In genomic region chr17:76256430-76257050, GRCh38 we compare ENCODE assay signal across 8 cellular contexts. TPM values are rescaled to one million over a fixed set of nuclear protein-coding genes. Genes with fewer than 3 reads are reported as not detected.
DNase-seq lines count a peak whose midpoint lies in the region; ATAC-seq, FAIRE-seq and TF ChIP-seq lines count a peak whose summit lies in the region.
"Not testable (repeated sequence)": the region's sequence is repeated elsewhere in the genome, so short reads cannot be mapped to it uniquely, and the experiment has no call there.

No MANE protein-coding gene starts in this region.

- H3K9me3 ChIP-seq in CD4-positive, alpha-beta memory T cell (ENCODE audit: control insufficient read depth in 1 of 2, low read length in 2 of 2); HepG2 (ENCODE audit: low read length): not testable (repeated sequence)

- H3K4me1 Mint-ChIP-seq in CD4-positive, alpha-beta memory T cell = peaks cover 27 to 50% (median 40%) of the 10 kb centered on the region in 4 donors
- H3K4me1 Mint-ChIP-seq in T-cell = peaks cover 48 to 54% (median 52%) of the 10 kb centered on the region in 3 donors
- peaks cover 46% of the 10 kb centered on the region for H3K4me1 Mint-ChIP-seq in activated CD8-positive, alpha-beta T cell treated with anti-CD3 and anti-CD28 coated beads for 36 hours (ENCODE audit: low read depth)
- peaks cover 44% of the 10 kb centered on the region for H3K4me1 Mint-ChIP-seq in activated T-helper 2 cell treated with anti-CD3 and anti-CD28 coated beads, Interferon-gamma antibody, Interleukin-2, Interleukin-4, amounts not matched to agents 10 μg/mL and 5 μg/mL and 100 μg/mL, durations not matched to agents 14 hours and 24 hours and 36 hours (ENCODE audit: low read depth)
- peaks cover 56% of the 10 kb centered on the region for H3K4me1 Mint-ChIP-seq in stimulated activated naive CD8-positive, alpha-beta T cell treated with anti-CD3 and anti-CD28 coated beads, Interleukin-15, amount 100 ng/mL, for 72 hours

- not testable (repeated sequence) for TF ChIP-seq CTCF in activated CD8-positive, alpha-beta T cell treated with anti-CD3 and anti-CD28 coated beads for 36 hours (IDR thresholded peaks at IDR 0.05); HepG2 (CRISPR knock-in tag; IDR thresholded peaks at IDR 0.05)

- WGBS in HepG2 (ENCODE audit: low lambda C conversion rate) = 86% methylated on average over 19 of the region's 19 CpGs

- intact Hi-C loops in CD4-positive, alpha-beta memory T cell (cut with micrococcal nuclease); activated CD8-positive, alpha-beta T cell treated with anti-CD3 and anti-CD28 coated beads for 36 hours (cut with micrococcal nuclease); activated T-helper 2 cell treated with anti-CD3 and anti-CD28 coated beads, Interferon-gamma antibody, Interleukin-2, Interleukin-4, amounts not matched to agents 10 μg/mL and 5 μg/mL and 100 μg/mL, durations not matched to agents 14 hours and 24 hours and 36 hours (cut with micrococcal nuclease); HepG2 (cut with micrococcal nuclease; ENCODE audit: unreplicated experiment); sciatic nerve (cut with DNase I): not testable (repeated sequence)

- H3K27ac ChIP-seq in CD4-positive, alpha-beta memory T cell (ENCODE audit: low read depth, low read length); HepG2 (ENCODE audit: extremely low read length, insufficient read depth, low read length): not testable (repeated sequence)

- not testable (repeated sequence) for H3K9ac ChIP-seq in HepG2 (ENCODE audit: insufficient read depth, low read depth, low read length)

- H3K36me3 ChIP-seq in CD4-positive, alpha-beta memory T cell (ENCODE audit: insufficient read depth, low read length); HepG2 (replicated peaks in 1 of 2; ENCODE audit: control insufficient read depth in 1 of 2, insufficient read depth in 2 of 2, low read length in 2 of 2): not testable (repeated sequence)

- not testable (repeated sequence) for H3K4me2 ChIP-seq in HepG2 (ENCODE audit: low read depth, low read length)

- TF ChIP-seq EP300 in HepG2 (IDR thresholded peaks at IDR 0.05; ENCODE audit: low read depth in 2 of 2, low read length in 2 of 2); HepG2 (CRISPR knock-in tag; IDR thresholded peaks at IDR 0.05; ENCODE audit: borderline replicate concordance): not testable (repeated sequence)

- peak overlapping the region; percentile 45 to 87 (median 71) for H3K4me3 Mint-ChIP-seq in CD4-positive, alpha-beta memory T cell
- H3K4me3 Mint-ChIP-seq in T-cell = peak overlapping the region; percentile 64 to 73 (median 71)
- H3K4me3 Mint-ChIP-seq in activated CD8-positive, alpha-beta T cell treated with anti-CD3 and anti-CD28 coated beads for 36 hours = peak overlapping the region; percentile 76
- H3K4me3 Mint-ChIP-seq in activated T-helper 2 cell treated with anti-CD3 and anti-CD28 coated beads, Interferon-gamma antibody, Interleukin-2, Interleukin-4, amounts not matched to agents 10 μg/mL and 5 μg/mL and 100 μg/mL, durations not matched to agents 14 hours and 24 hours and 36 hours (ENCODE audit: low read depth) = peak overlapping the region; percentile 6
- H3K4me3 Mint-ChIP-seq in stimulated activated naive CD8-positive, alpha-beta T cell treated with anti-CD3 and anti-CD28 coated beads, Interleukin-15, amount 100 ng/mL, for 72 hours = peak overlapping the region; percentile 61 to 81

- DNase-seq in CD4-positive, alpha-beta memory T cell = peak in 4 of 5 donors; percentile 44 to 63 (median 54)
- peak in 29 of 34 experiments; percentile 32 to 86 (median 60) for DNase-seq in T-cell
- DNase-seq in activated CD8-positive, alpha-beta T cell treated with anti-CD3 and anti-CD28 coated beads for 36 hours = peak; percentile 80
- DNase-seq in activated T-helper 2 cell treated with anti-CD3 and anti-CD28 coated beads, Interferon-gamma antibody, Interleukin-2, Interleukin-4, amounts not matched to agents 10 μg/mL and 5 μg/mL and 100 μg/mL, durations not matched to agents 14 hours and 24 hours and 36 hours (ENCODE audit: low spot score); HepG2 (ENCODE audit: low spot score): not testable (repeated sequence)
- peak; percentile 39 for DNase-seq in amniotic epithelial cell (ENCODE audit: low read depth)
- DNase-seq in sciatic nerve (ENCODE audit: low spot score) = peak; percentile 48
- DNase-seq in stimulated activated naive CD8-positive, alpha-beta T cell treated with anti-CD3 and anti-CD28 coated beads, Interleukin-15, amount 100 ng/mL, for 72 hours = peak; percentile 82 to 87

- in situ Hi-C loops in HepG2 (cut with HindIII; ENCODE audit: extremely low pct_ligation_motif_present, low pct_unique_long_range_greater_than_20kb) = not testable (repeated sequence)

- BruUV-seq in HepG2 (replicated peaks; lab: Mats Ljungman, UMichigan) = TSS peak; percentile 33

- H3K4me3 ChIP-seq in CD4-positive, alpha-beta memory T cell (ENCODE audit: low read length in 2 of 2) = peak overlapping the region in 1 of 2 donors; percentile 30
- H3K4me3 ChIP-seq in HepG2 (replicated peaks in 1 of 3; ENCODE audit: insufficient read depth in 1 of 3, low read depth in 2 of 3, low read length in 3 of 3) = not testable (repeated sequence)

- not testable (repeated sequence) for H3K79me2 ChIP-seq in HepG2 (ENCODE audit: insufficient read depth, low read length)

- H4K20me1 ChIP-seq in HepG2 (ENCODE audit: insufficient read depth, low read length) = not testable (repeated sequence)

- peaks cover 49% of the 10 kb centered on the region for H3K4me1 ChIP-seq in CD4-positive, alpha-beta memory T cell (ENCODE audit: insufficient read depth, low read length)
- H3K4me1 ChIP-seq in HepG2 (ENCODE audit: insufficient read depth, low read length) = peaks cover 76% of the 10 kb centered on the region

- not testable (repeated sequence) for H3K9me3 Mint-ChIP-seq in CD4-positive, alpha-beta memory T cell; T-cell; activated CD8-positive, alpha-beta T cell treated with anti-CD3 and anti-CD28 coated beads for 36 hours; activated T-helper 2 cell treated with anti-CD3 and anti-CD28 coated beads, Interferon-gamma antibody, Interleukin-2, Interleukin-4, amounts not matched to agents 10 μg/mL and 5 μg/mL and 100 μg/mL, durations not matched to agents 14 hours and 24 hours and 36 hours; stimulated activated naive CD8-positive, alpha-beta T cell treated with anti-CD3 and anti-CD28 coated beads, Interleukin-15, amount 100 ng/mL, for 72 hours

- H3K27ac Mint-ChIP-seq in CD4-positive, alpha-beta memory T cell = peak overlapping the region; percentile 58 to 94 (median 90)
- H3K27ac Mint-ChIP-seq in T-cell = peak overlapping the region; percentile 84 to 92
- H3K27ac Mint-ChIP-seq in activated CD8-positive, alpha-beta T cell treated with anti-CD3 and anti-CD28 coated beads for 36 hours = peak overlapping the region; percentile 95
- H3K27ac Mint-ChIP-seq in activated T-helper 2 cell treated with anti-CD3 and anti-CD28 coated beads, Interferon-gamma antibody, Interleukin-2, Interleukin-4, amounts not matched to agents 10 μg/mL and 5 μg/mL and 100 μg/mL, durations not matched to agents 14 hours and 24 hours and 36 hours = peak overlapping the region; percentile 70
- peak overlapping the region; percentile 90 to 98 for H3K27ac Mint-ChIP-seq in stimulated activated naive CD8-positive, alpha-beta T cell treated with anti-CD3 and anti-CD28 coated beads, Interleukin-15, amount 100 ng/mL, for 72 hours

- H3K27me3 ChIP-seq in CD4-positive, alpha-beta memory T cell (ENCODE audit: insufficient read depth, low read length); HepG2 (ENCODE audit: control insufficient read depth in 1 of 2, insufficient read depth in 2 of 2, low read length in 2 of 2): not testable (repeated sequence)

- POLR2A ChIA-PET in CD4-positive, alpha-beta memory T cell (lab: Charles Lee; ENCODE audit: partially characterized antibody) = interaction anchor here (0.9 to 19.8 kb wide), 10 partner anchors 11 to 77 kb away, joined by 3 to 620 read pairs (median 4); partner anchors contain the start of genes RNF157 and UBALD2
- POLR2A ChIA-PET in T-cell (lab: Charles Lee) = interaction anchor here (0.5 to 1.8 kb wide), 9 partner anchors 8 to 147 kb away, joined by 3 to 9 read pairs (median 4); partner anchors contain the start of gene UBALD2 (in 1 of the 2)
- POLR2A ChIA-PET in activated CD8-positive, alpha-beta T cell treated with anti-CD3 and anti-CD28 coated beads for 36 hours (lab: Charles Lee) = interaction anchor here (0.5 to 29.4 kb wide), 17 partner anchors 5 to 724 kb away, joined by 3 to 960 read pairs (median 4); partner anchors contain the start of genes EXOC7, FOXJ1, RNF157 and UBALD2
- POLR2A ChIA-PET in HepG2 (lab: Yijun Ruan, JAX) = interaction anchor here (0.8 to 1.4 kb wide), 4 partner anchors 8 to 19 kb away, joined by 3 to 8 read pairs (median 3); partner anchors contain the start of gene UBALD2

- peak; percentile 63 to 84 (median 66) for ATAC-seq in T-cell (replicated peaks in 1 of 4)
- ATAC-seq in activated CD8-positive, alpha-beta T cell treated with anti-CD3 and anti-CD28 coated beads for 36 hours = peak; percentile 84
- not testable (repeated sequence) for ATAC-seq in HepG2, sciatic nerve
- ATAC-seq in stimulated activated naive CD8-positive, alpha-beta T cell treated with anti-CD3 and anti-CD28 coated beads, Interleukin-15, amount 100 ng/mL, for 72 hours = peak; percentile 90

- FAIRE-seq in HepG2 (lab: Jason Lieb, UNC) = not testable (repeated sequence)

- peak in 1 of 2 experiments; percentile 72; a peak in 1 of 4 replicates for TF ChIP-seq POLR2A in HepG2 (IDR thresholded peaks at IDR 0.05; ENCODE audit: insufficient read depth in 1 of 2, low read depth in 2 of 2, low read length in 2 of 2)

- not testable (repeated sequence) for H3K36me3 Mint-ChIP-seq in CD4-positive, alpha-beta memory T cell; T-cell; activated CD8-positive, alpha-beta T cell treated with anti-CD3 and anti-CD28 coated beads for 36 hours (ENCODE audit: low read depth); activated T-helper 2 cell treated with anti-CD3 and anti-CD28 coated beads, Interferon-gamma antibody, Interleukin-2, Interleukin-4, amounts not matched to agents 10 μg/mL and 5 μg/mL and 100 μg/mL, durations not matched to agents 14 hours and 24 hours and 36 hours (ENCODE audit: low read depth)

- not testable (repeated sequence) for H3K27me3 Mint-ChIP-seq in CD4-positive, alpha-beta memory T cell; T-cell; activated CD8-positive, alpha-beta T cell treated with anti-CD3 and anti-CD28 coated beads for 36 hours; activated T-helper 2 cell treated with anti-CD3 and anti-CD28 coated beads, Interferon-gamma antibody, Interleukin-2, Interleukin-4, amounts not matched to agents 10 μg/mL and 5 μg/mL and 100 μg/mL, durations not matched to agents 14 hours and 24 hours and 36 hours (ENCODE audit: low read depth); stimulated activated naive CD8-positive, alpha-beta T cell treated with anti-CD3 and anti-CD28 coated beads, Interleukin-15, amount 100 ng/mL, for 72 hours

- H2AFZ ChIP-seq in HepG2 (ENCODE audit: low read length) = not testable (repeated sequence)

- CTCF ChIA-PET in CD4-positive, alpha-beta memory T cell (lab: Charles Lee; ENCODE audit: partially characterized antibody) = interaction anchor here (0.8 to 1.8 kb wide), 7 partner anchors 8 to 77 kb away, joined by 3 to 7 read pairs (median 4); no protein-coding TSS in a partner anchor
- CTCF ChIA-PET in T-cell (lab: Charles Lee) = interaction anchor here (0.6 to 1.5 kb wide), 7 partner anchors 23 to 401 kb away, joined by 3 to 5 read pairs (median 4); partner anchors contain the start of gene WBP2 (in 1 of the 2)
- CTCF ChIA-PET in activated CD8-positive, alpha-beta T cell treated with anti-CD3 and anti-CD28 coated beads for 36 hours (lab: Charles Lee) = interaction anchor here (0.7 to 2.9 kb wide), 9 partner anchors 9 to 131 kb away, joined by 3 to 14 read pairs (median 5); no protein-coding TSS in a partner anchor
- CTCF ChIA-PET in HepG2 (lab: Yijun Ruan, JAX; ENCODE audit: low intra/inter-chr PET ratio, low total read pairs) = not testable (repeated sequence)

- not testable (repeated sequence) for TF ChIP-seq RAD21 in HepG2 (CRISPR knock-in tag; IDR thresholded peaks at IDR 0.05)

RNA-seq across cellular contexts. Expression of gene UBALD2, which starts 8.6 kb away (rescaled TPM):
- 100 to 1,000 TPM; 101 to 103 TPM for total RNA-seq in CD4-positive, alpha-beta memory T cell
- polyA plus RNA-seq in CD4-positive, alpha-beta memory T cell = 10 to 100 TPM in 1 of 2 donors, 1 to 10 TPM in 1; 6.2 to 11.1 TPM
- 100 to 1,000 TPM; 163 to 277 (median 177) TPM for total RNA-seq in T-cell
- 100 to 1,000 TPM; 267 to 270 TPM for total RNA-seq in activated CD8-positive, alpha-beta T cell treated with anti-CD3 and anti-CD28 coated beads for 36 hours
- 204 and 212 TPM in 2 replicates for total RNA-seq in activated T-helper 2 cell treated with anti-CD3 and anti-CD28 coated beads, Interferon-gamma antibody, Interleukin-2, Interleukin-4, amounts not matched to agents 10 μg/mL and 5 μg/mL and 100 μg/mL, durations not matched to agents 14 hours and 24 hours and 36 hours
- total RNA-seq in HepG2 (2016; rRNA removed; fragmentation: Illumina TruSeq; extraction: Trizol) = 3.3 and 5.3 TPM in 2 replicates
- total RNA-seq in HepG2 (2016; cell fraction: cytosol; rRNA removed; fragmentation: Illumina TruSeq; extraction: Trizol; ENCODE audit: low read depth) = 6.8 and 10.0 TPM in 2 replicates
- 4.4 and 4.5 TPM in 2 replicates for total RNA-seq in HepG2 (2016; cell fraction: insoluble cytoplasmic fraction; rRNA removed; fragmentation: Illumina TruSeq; extraction: Trizol)
- 9.1 and 9.4 TPM in 2 replicates for total RNA-seq in HepG2 (2016; cell fraction: membrane; rRNA removed; fragmentation: Illumina TruSeq; extraction: Trizol)
- 2.6 and 3.2 TPM in 2 replicates for total RNA-seq in HepG2 (2016; cell fraction: nucleus; rRNA removed; fragmentation: Illumina TruSeq; extraction: Trizol)
- 50.5 and 89.7 TPM in 2 replicates for polyA plus RNA-seq in HepG2 (2011; rRNA removed)
- 14.6 and 28.0 TPM in 2 replicates for polyA plus RNA-seq in HepG2 (2011; cell fraction: cytosol; rRNA removed)
- polyA plus RNA-seq in HepG2 (2011; cell fraction: nucleus; rRNA removed) = 19.7 and 23.1 TPM in 2 replicates
- 16.6 and 21.8 TPM in 2 replicates for polyA plus RNA-seq in HepG2 (2012)
- 26.5 and 33.4 TPM in 2 replicates for polyA plus RNA-seq in HepG2 (2016; cell fraction: cytosol; fragmentation: Illumina TruSeq; extraction: Trizol; ENCODE audit: low read depth)
- polyA plus RNA-seq in HepG2 (2016; cell fraction: insoluble cytoplasmic fraction; fragmentation: Illumina TruSeq; extraction: Trizol; ENCODE audit: low read depth) = 15.4 and 17.2 TPM in 2 replicates
- polyA plus RNA-seq in HepG2 (2016; cell fraction: membrane; fragmentation: Illumina TruSeq; extraction: Trizol; ENCODE audit: low read depth) = 28.1 and 30.3 TPM in 2 replicates
- 8.4 and 13.3 TPM in 2 replicates for polyA plus RNA-seq in HepG2 (2016; cell fraction: nucleus; fragmentation: Illumina TruSeq; extraction: Trizol; ENCODE audit: insufficient read depth, low read depth)
- polyA minus RNA-seq in HepG2 (2011; rRNA and poly(A)+ RNA removed; ENCODE audit: low replicate concordance) = 24.6 and 37.9 TPM in 2 replicates
- 14.7 and 29.2 TPM in 2 replicates for polyA minus RNA-seq in HepG2 (2011; cell fraction: cytosol; rRNA and poly(A)+ RNA removed)
- polyA minus RNA-seq in HepG2 (2011; cell fraction: nucleus; rRNA and poly(A)+ RNA removed) = 4.2 and 7.1 TPM in 2 replicates
- total RNA-seq in sciatic nerve = 38.4 TPM

RNA-seq across cellular contexts. Expression of gene RNF157, which starts 16.2 kb away (rescaled TPM):
- 10 to 100 TPM; 19.5 to 22.5 TPM for total RNA-seq in CD4-positive, alpha-beta memory T cell
- polyA plus RNA-seq in CD4-positive, alpha-beta memory T cell = 10 to 100 TPM in 1 of 2 donors, 1 to 10 TPM in 1; 4.0 to 20.5 TPM
- total RNA-seq in T-cell = 10 to 100 TPM; 50.7 to 66.5 (median 61.9) TPM
- 10 to 100 TPM; 37.2 to 44.5 TPM for total RNA-seq in activated CD8-positive, alpha-beta T cell treated with anti-CD3 and anti-CD28 coated beads for 36 hours
- total RNA-seq in activated T-helper 2 cell treated with anti-CD3 and anti-CD28 coated beads, Interferon-gamma antibody, Interleukin-2, Interleukin-4, amounts not matched to agents 10 μg/mL and 5 μg/mL and 100 μg/mL, durations not matched to agents 14 hours and 24 hours and 36 hours = 34.3 and 34.9 TPM in 2 replicates
- total RNA-seq in HepG2 (2016; rRNA removed; fragmentation: Illumina TruSeq; extraction: Trizol) = 1.4 and 1.5 TPM in 2 replicates
- total RNA-seq in HepG2 (2016; cell fraction: cytosol; rRNA removed; fragmentation: Illumina TruSeq; extraction: Trizol; ENCODE audit: low read depth) = 1.0 and 1.9 TPM in 2 replicates
- total RNA-seq in HepG2 (2016; cell fraction: insoluble cytoplasmic fraction; rRNA removed; fragmentation: Illumina TruSeq; extraction: Trizol) = 1.5 and 2.1 TPM in 2 replicates
- 3.1 and 3.6 TPM in 2 replicates for total RNA-seq in HepG2 (2016; cell fraction: membrane; rRNA removed; fragmentation: Illumina TruSeq; extraction: Trizol)
- 1.0 and 2.8 TPM in 2 replicates for total RNA-seq in HepG2 (2016; cell fraction: nucleus; rRNA removed; fragmentation: Illumina TruSeq; extraction: Trizol)
- polyA plus RNA-seq in HepG2 (2011; rRNA removed) = 0.44 and 0.82 TPM in 2 replicates
- polyA plus RNA-seq in HepG2 (2011; cell fraction: cytosol; rRNA removed) = 0.52 and 0.71 TPM in 2 replicates
- polyA plus RNA-seq in HepG2 (2011; cell fraction: nucleus; rRNA removed) = 0.42 TPM in 2 replicates
- polyA plus RNA-seq in HepG2 (2012) = 0.86 and 1.1 TPM in 2 replicates
- 1.7 and 2.0 TPM in 2 replicates for polyA plus RNA-seq in HepG2 (2016; cell fraction: cytosol; fragmentation: Illumina TruSeq; extraction: Trizol; ENCODE audit: low read depth)
- polyA plus RNA-seq in HepG2 (2016; cell fraction: insoluble cytoplasmic fraction; fragmentation: Illumina TruSeq; extraction: Trizol; ENCODE audit: low read depth) = 1.9 and 2.1 TPM in 2 replicates
- 3.0 and 5.1 TPM in 2 replicates for polyA plus RNA-seq in HepG2 (2016; cell fraction: membrane; fragmentation: Illumina TruSeq; extraction: Trizol; ENCODE audit: low read depth)
- polyA plus RNA-seq in HepG2 (2016; cell fraction: nucleus; fragmentation: Illumina TruSeq; extraction: Trizol; ENCODE audit: insufficient read depth, low read depth) = 1.8 and 3.8 TPM in 2 replicates
- polyA minus RNA-seq in HepG2 (2011; rRNA and poly(A)+ RNA removed; ENCODE audit: low replicate concordance) = 0.66 and 3.2 TPM in 2 replicates
- polyA minus RNA-seq in HepG2 (2011; cell fraction: cytosol; rRNA and poly(A)+ RNA removed) = 0.79 and 1.5 TPM in 2 replicates
- polyA minus RNA-seq in HepG2 (2011; cell fraction: nucleus; rRNA and poly(A)+ RNA removed) = 0.77 and 0.99 TPM in 2 replicates
- total RNA-seq in sciatic nerve = 15.8 TPM

RNA-seq across cellular contexts. Expression of gene QRICH2, which starts 51.5 kb away (rescaled TPM):
- total RNA-seq in CD4-positive, alpha-beta memory T cell = 1 to 10 TPM; 5.3 to 5.5 TPM
- polyA plus RNA-seq in CD4-positive, alpha-beta memory T cell = under 1 TPM; 0.21 to 0.52 TPM
- total RNA-seq in T-cell (1 to 10 TPM; 3.0 to 4.3 (median 3.4) TPM), HepG2 (2016; rRNA removed; fragmentation: Illumina TruSeq; extraction: Trizol) (2.7 and 3.7 TPM in 2 replicates), sciatic nerve (4.1 TPM)
- total RNA-seq in activated CD8-positive, alpha-beta T cell treated with anti-CD3 and anti-CD28 coated beads for 36 hours = under 1 TPM; 0.49 to 0.52 TPM
- 1.7 and 2.1 TPM in 2 replicates for total RNA-seq in activated T-helper 2 cell treated with anti-CD3 and anti-CD28 coated beads, Interferon-gamma antibody, Interleukin-2, Interleukin-4, amounts not matched to agents 10 μg/mL and 5 μg/mL and 100 μg/mL, durations not matched to agents 14 hours and 24 hours and 36 hours
- 3.1 and 3.3 TPM in 2 replicates for total RNA-seq in HepG2 (2016; cell fraction: cytosol; rRNA removed; fragmentation: Illumina TruSeq; extraction: Trizol; ENCODE audit: low read depth)
- total RNA-seq in HepG2 (2016; cell fraction: insoluble cytoplasmic fraction; rRNA removed; fragmentation: Illumina TruSeq; extraction: Trizol) = 2.3 and 3.7 TPM in 2 replicates
- total RNA-seq in HepG2 (2016; cell fraction: membrane; rRNA removed; fragmentation: Illumina TruSeq; extraction: Trizol) = 4.0 and 4.5 TPM in 2 replicates
- total RNA-seq in HepG2 (2016; cell fraction: nucleus; rRNA removed; fragmentation: Illumina TruSeq; extraction: Trizol) = 4.4 and 6.1 TPM in 2 replicates
- 5.7 and 11.5 TPM in 2 replicates for polyA plus RNA-seq in HepG2 (2011; rRNA removed)
- polyA plus RNA-seq in HepG2 (2011; cell fraction: cytosol; rRNA removed) = 3.4 and 3.8 TPM in 2 replicates
- polyA plus RNA-seq in HepG2 (2011; cell fraction: nucleus; rRNA removed) = 58.0 and 60.6 TPM in 2 replicates
- polyA plus RNA-seq in HepG2 (2012) = 1.5 and 7.5 TPM in 2 replicates
- 0.94 and 1.1 TPM in 2 replicates for polyA plus RNA-seq in HepG2 (2016; cell fraction: cytosol; fragmentation: Illumina TruSeq; extraction: Trizol; ENCODE audit: low read depth)
- polyA plus RNA-seq in HepG2 (2016; cell fraction: insoluble cytoplasmic fraction; fragmentation: Illumina TruSeq; extraction: Trizol; ENCODE audit: low read depth) = 1.2 TPM in 2 replicates
- 1.0 and 1.5 TPM in 2 replicates for polyA plus RNA-seq in HepG2 (2016; cell fraction: membrane; fragmentation: Illumina TruSeq; extraction: Trizol; ENCODE audit: low read depth)
- 10.2 and 12.1 TPM in 2 replicates for polyA plus RNA-seq in HepG2 (2016; cell fraction: nucleus; fragmentation: Illumina TruSeq; extraction: Trizol; ENCODE audit: insufficient read depth, low read depth)
- polyA minus RNA-seq in HepG2 (2011; rRNA and poly(A)+ RNA removed; ENCODE audit: low replicate concordance) = 6.3 and 21.9 TPM in 2 replicates
- polyA minus RNA-seq in HepG2 (2011; cell fraction: cytosol; rRNA and poly(A)+ RNA removed) = 2.5 and 3.3 TPM in 2 replicates
- polyA minus RNA-seq in HepG2 (2011; cell fraction: nucleus; rRNA and poly(A)+ RNA removed) = 12.0 and 17.0 TPM in 2 replicates

Comparison
In these comparisons a context has a peak if more than half of its experiments do, and no peak if none do; other contexts are left out.
1. H3K4me3 Mint-ChIP-seq: peak in every context shown above with its lines; median percentile 76 in activated CD8-positive, alpha-beta T cell treated with anti-CD3 and anti-CD28 coated beads for 36 hours; 71 in CD4-positive, alpha-beta memory T cell; 71 in T-cell; 71 in stimulated activated naive CD8-positive, alpha-beta T cell treated with anti-CD3 and anti-CD28 coated beads, Interleukin-15, amount 100 ng/mL, for 72 hours; 6 in activated T-helper 2 cell treated with anti-CD3 and anti-CD28 coated beads, Interferon-gamma antibody, Interleukin-2, Interleukin-4, amounts not matched to agents 10 μg/mL and 5 μg/mL and 100 μg/mL, durations not matched to agents 14 hours and 24 hours and 36 hours.